In the genomic region with DNA sequence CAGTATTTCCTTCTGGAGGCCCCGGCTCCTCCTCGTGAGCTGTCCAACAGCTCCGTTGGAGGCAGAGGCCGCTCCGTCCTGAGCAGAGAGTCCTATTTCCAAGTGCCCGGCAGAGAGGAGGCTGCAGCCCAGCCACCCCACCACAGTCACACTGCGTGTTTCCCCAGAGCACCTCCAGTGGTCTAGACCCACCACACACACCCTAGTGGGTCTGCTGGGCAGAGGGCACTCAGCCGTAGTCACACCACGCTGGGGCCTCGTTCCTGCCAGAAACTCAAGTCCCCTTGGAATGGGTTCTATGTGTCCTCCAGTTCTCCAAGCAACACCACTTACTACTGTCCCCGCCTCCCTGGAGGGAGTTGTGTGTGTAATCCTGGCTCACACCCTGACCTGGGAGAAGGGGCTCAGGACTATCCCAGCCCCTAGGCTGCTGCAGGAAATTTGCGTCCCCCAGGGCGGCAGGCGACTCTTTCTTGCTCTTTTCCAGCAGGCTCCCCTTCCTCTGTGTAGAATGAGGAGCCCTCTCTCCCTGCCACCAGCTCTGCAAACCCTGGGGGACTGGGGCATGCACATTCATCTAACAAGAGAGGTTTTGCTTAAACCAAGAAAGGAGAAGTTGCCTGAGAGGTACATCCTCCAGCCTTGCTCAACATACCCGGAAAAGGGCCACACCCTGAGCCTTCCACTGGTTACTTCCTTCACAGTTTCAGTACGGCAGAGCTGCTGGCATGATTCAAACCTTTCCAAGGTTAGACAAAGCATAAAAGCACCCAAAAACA, we compare ENCODE assay signal across 8 cellular contexts.
DNase-seq lines count a peak whose midpoint lies in the region; ATAC-seq, FAIRE-seq and TF ChIP-seq lines count a peak whose summit lies in the region.

No MANE protein-coding gene starts in this region.

- no peak overlapping the region for H4K91ac ChIP-seq in mesenchymal stem cell (ENCODE audit: low read length)

- H3K23ac ChIP-seq in mesenchymal stem cell (ENCODE audit: low read length in 2 of 2), result no peak overlapping the region

- H3K4me3 ChIP-seq in K562 (no peak overlapping the region), mesenchymal stem cell (ENCODE audit: insufficient read depth in 1 of 2, low read depth in 1 of 2, low read length in 2 of 2) (no peak overlapping the region), SJCRH30 (no peak overlapping the region), ovary (no peak overlapping the region)

- TF ChIP-seq POLR2A in K562 (conservative IDR thresholded peaks at IDR 0.05) (no peak), ovary (IDR thresholded peaks at IDR 0.05) (no peak), H54 (IDR thresholded peaks at IDR 0.05; ENCODE audit: low read depth, low read length) (no peak)

- H3K9me1 ChIP-seq in K562 (ENCODE audit: control insufficient read depth, insufficient read depth, low read length), result no peaks in the 10 kb centered on the region

- no peak for TF ChIP-seq RAD21 in K562 (CRISPR knock-in tag; conservative IDR thresholded peaks at IDR 0.05 in 1 of 2, IDR thresholded peaks at IDR 0.05 in 1 of 2)

- H3K79me2 ChIP-seq in K562 (ENCODE audit: control insufficient read depth, insufficient read depth, low read length), result no peaks in the 10 kb centered on the region

- H3K27me3 ChIP-seq in K562 (ENCODE audit: control insufficient read depth in 2 of 2, insufficient read depth in 2 of 2, low read length in 2 of 2) (no peaks in the 10 kb centered on the region), mesenchymal stem cell (ENCODE audit: control insufficient read depth in 1 of 2, insufficient read depth in 1 of 2, low read length in 2 of 2) (no peaks in the 10 kb centered on the region), SJCRH30 (no peaks in the 10 kb centered on the region), ovary (no peaks in the 10 kb centered on the region)

- in situ Hi-C loops in K562 (cut with MboI), result no loop called here

- intact Hi-C loops in K562 (cut with micrococcal nuclease) (no loop called here), ovary (cut with DNase I) (no loop called here)

- H2AFZ ChIP-seq in K562 (ENCODE audit: low read depth, low read length) (peak overlapping the region; percentile 43), mesenchymal stem cell (ENCODE audit: low read depth, low read length) (no peak overlapping the region)

- no peak overlapping the region for H2AK5ac ChIP-seq in mesenchymal stem cell (ENCODE audit: low read length, severe bottlenecking)

- H3K4me2 ChIP-seq in K562 (ENCODE audit: insufficient read depth, low read length) (peak overlapping the region; percentile 55; the same call in 1 of the 2 replicates), mesenchymal stem cell (ENCODE audit: low read length, poor library complexity, severe bottlenecking) (no peak overlapping the region)

- H3K9me3 ChIP-seq in K562 (replicated peaks; ENCODE audit: control insufficient read depth, insufficient read depth, low read depth, low read length) (no peaks in the 10 kb centered on the region), mesenchymal stem cell (ENCODE audit: control insufficient read depth, low read length) (no peaks in the 10 kb centered on the region), SJCRH30 (replicated peaks) (no peaks in the 10 kb centered on the region), ovary (no peaks in the 10 kb centered on the region)

- no peak overlapping the region for H3K4ac ChIP-seq in mesenchymal stem cell (ENCODE audit: low read depth in 1 of 2, low read length in 2 of 2)

- ATAC-seq in K562, result peak; percentile 69

- no peak overlapping the region for H3K14ac ChIP-seq in mesenchymal stem cell (ENCODE audit: low read length in 2 of 2)

- H2BK12ac ChIP-seq in mesenchymal stem cell (ENCODE audit: low read length in 2 of 2), result no peak overlapping the region

- H2BK15ac ChIP-seq in mesenchymal stem cell (ENCODE audit: low read depth, poor library complexity, severe bottlenecking), result no peak overlapping the region

- no peak overlapping the region for H3K18ac ChIP-seq in mesenchymal stem cell (ENCODE audit: low read depth in 1 of 2, low read length in 2 of 2)

- H3K27ac ChIP-seq in K562 (ENCODE audit: extremely low read depth, low read depth, low read length) (peak overlapping the region; percentile 43; the same call in 1 of the 3 replicates), mesenchymal stem cell (ENCODE audit: low read length, poor library complexity, severe bottlenecking) (no peak overlapping the region), SJCRH30 (no peak overlapping the region), ovary (no peak overlapping the region)

- no peak overlapping the region for H2BK5ac ChIP-seq in mesenchymal stem cell (ENCODE audit: low read depth, low read length, poor library complexity, severe bottlenecking)

- H4K20me1 ChIP-seq in K562 (replicated peaks; ENCODE audit: control insufficient read depth, insufficient read depth, low read length), result no peaks in the 10 kb centered on the region

- POLR2A ChIA-PET in K562 (lab: Yijun Ruan, JAX), result interaction anchor here (0.9 to 1.1 kb wide), 2 partner anchors 15 to 29 kb away, joined by 3 to 4 read pairs; no protein-coding TSS in a partner anchor

- FAIRE-seq in K562 (lab: Jason Lieb, UNC) (no peak), H54 (lab: Jason Lieb, UNC) (no peak)

- DNase-seq in CD1c-positive myeloid dendritic cell (ENCODE audit: extremely low spot score), result peak; percentile 90
- DNase-seq in MV-4-11 (lab: John Stamatoyannopoulos, UW), result peak; percentile 98
- DNase-seq in K562 (ENCODE audit: extremely low read depth in 1 of 4, low spot score in 3 of 4), result peak in 1 of 4 experiments; percentile 15
- DNase-seq in mesenchymal stem cell, result no peak
- no peak for DNase-seq in A172 (ENCODE audit: low spot score)
- DNase-seq in SJCRH30, result no peak
- no peak for DNase-seq in ovary
- DNase-seq in H54 (ENCODE audit: insufficient read length, low spot score), result no peak

- TF ChIP-seq CTCF in K562 (IDR thresholded peaks at IDR 0.05 in 2 of 3, conservative IDR thresholded peaks at IDR 0.05 in 1 of 3; ENCODE audit: insufficient read depth in 2 of 3, low read depth in 1 of 3, low read length in 3 of 3), result no peak
- TF ChIP-seq CTCF in ovary (IDR thresholded peaks at IDR 0.05), result no peak

- whole genome bisulfite sequencing in K562 (ENCODE audit: insufficient coverage, low coverage, missing lambda C conversion rate), result 82% methylated on average over 8 of the region's 16 CpGs
- 81% methylated on average over 13 of the region's 16 CpGs for WGBS in mesenchymal stem cell
- WGBS in ovary, 3 donors, result 70 to 76% (median 72%) methylated on average over 16 of the region's 16 CpGs

- H2BK120ac ChIP-seq in mesenchymal stem cell (ENCODE audit: low read depth, low read length), result no peak overlapping the region

- no TSS peak for BruUV-seq in K562 (replicated peaks; lab: Mats Ljungman, UMichigan)

- H4K8ac ChIP-seq in mesenchymal stem cell (ENCODE audit: low read length), result no peak overlapping the region

- CTCF ChIA-PET in K562 (lab: Yijun Ruan, JAX; ENCODE audit: low intra/inter-chr PET ratio), result no interaction called here

- no peaks in the 10 kb centered on the region for H3K79me1 ChIP-seq in mesenchymal stem cell (replicated peaks; ENCODE audit: low read length, poor library complexity, severe bottlenecking)

- H3K4me1 ChIP-seq in K562 (replicated peaks in 1 of 2; ENCODE audit: control insufficient read depth in 2 of 2, insufficient read depth in 2 of 2, low read length in 2 of 2), result peaks cover 0 to 21% of the 10 kb centered on the region in 2 experiments; a peak in 3 of 5 replicates
- H3K4me1 ChIP-seq in mesenchymal stem cell (ENCODE audit: control insufficient read depth, insufficient read depth, low read depth, low read length), result no peaks in the 10 kb centered on the region
- H3K4me1 ChIP-seq in SJCRH30, result no peaks in the 10 kb centered on the region
- H3K4me1 ChIP-seq in ovary (ENCODE audit: insufficient read depth), result no peaks in the 10 kb centered on the region

- TF ChIP-seq EP300 in K562 (IDR thresholded peaks at IDR 0.05; ENCODE audit: low read length), result no peak
- TF ChIP-seq EP300 in ovary (IDR thresholded peaks at IDR 0.05), result no peak

- peak overlapping the region in 1 of 2 experiments; percentile 45; a peak in 2 of 4 replicates for H3K9ac ChIP-seq in K562 (ENCODE audit: insufficient read depth in 1 of 2, low read depth in 2 of 2, low read length in 2 of 2)
- H3K9ac ChIP-seq in mesenchymal stem cell (ENCODE audit: low read length), result peak overlapping the region; percentile 15

- no peaks in the 10 kb centered on the region for H3K36me3 ChIP-seq in K562 (ENCODE audit: control insufficient read depth, insufficient read depth, low read length)
- H3K36me3 ChIP-seq in mesenchymal stem cell (ENCODE audit: control insufficient read depth in 1 of 2, insufficient read depth in 2 of 2, low read depth in 1 of 2, low read length in 2 of 2), result no peaks in the 10 kb centered on the region
- no peaks in the 10 kb centered on the region for H3K36me3 ChIP-seq in SJCRH30
- H3K36me3 ChIP-seq in ovary, result no peaks in the 10 kb centered on the region

TF ChIP-seq in K562, 482 proteins besides CTCF, POLR2A, EP300 and RAD21:
- TF ChIP-seq ZNF124 (CRISPR knock-in tag; IDR thresholded peaks at IDR 0.05) (no peak), PYGO2 (tag; IDR thresholded peaks at IDR 0.05) (no peak), ILK (tag; IDR thresholded peaks at IDR 0.05; ENCODE audit: borderline replicate concordance, low read depth) (no peak), MTA1 (IDR thresholded peaks at IDR 0.05; ENCODE audit: borderline replicate concordance) (no peak), PHF8 (IDR thresholded peaks at IDR 0.05; ENCODE audit: borderline replicate concordance, low read length) (0 out of 2 replicates have a peak, but pooled peaks have one; percentile 8), EP400 (IDR thresholded peaks at IDR 0.05) (0 out of 2 replicates have a peak, but pooled peaks have one; percentile 17), RBM25 (IDR thresholded peaks at IDR 0.05; ENCODE audit: low read depth, low read length, severe bottlenecking) (no peak), SNIP1 (IDR thresholded peaks at IDR 0.05; ENCODE audit: low read depth) (no peak), ETV6 (IDR thresholded peaks at IDR 0.05; ENCODE audit: borderline replicate concordance in 1 of 2, low read depth in 2 of 2, low read length in 1 of 2) (peak in 1 of 2 experiments; percentile 3; a peak in 1 of 4 replicates), ETV6 (CRISPR knock-in tag; IDR thresholded peaks at IDR 0.05; ENCODE audit: borderline replicate concordance) (no peak), CEBPB (tag; IDR thresholded peaks at IDR 0.05) (peak; percentile 64), CREB1 (IDR thresholded peaks at IDR 0.05) (no peak), CREB1 (CRISPR knock-in tag; IDR thresholded peaks at IDR 0.05) (no peak)
- TF ChIP-seq, protein P1, sequence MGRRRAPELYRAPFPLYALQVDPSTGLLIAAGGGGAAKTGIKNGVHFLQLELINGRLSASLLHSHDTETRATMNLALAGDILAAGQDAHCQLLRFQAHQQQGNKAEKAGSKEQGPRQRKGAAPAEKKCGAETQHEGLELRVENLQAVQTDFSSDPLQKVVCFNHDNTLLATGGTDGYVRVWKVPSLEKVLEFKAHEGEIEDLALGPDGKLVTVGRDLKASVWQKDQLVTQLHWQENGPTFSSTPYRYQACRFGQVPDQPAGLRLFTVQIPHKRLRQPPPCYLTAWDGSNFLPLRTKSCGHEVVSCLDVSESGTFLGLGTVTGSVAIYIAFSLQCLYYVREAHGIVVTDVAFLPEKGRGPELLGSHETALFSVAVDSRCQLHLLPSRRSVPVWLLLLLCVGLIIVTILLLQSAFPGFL (CRISPR knock-in tag; IDR thresholded peaks at IDR 0.05), result no peak

Comparison
In these comparisons a context has a peak if more than half of its experiments do, and no peak if none do; other contexts are left out.
1. DNase-seq: peak in CD1c-positive myeloid dendritic cell (single experiment) and MV-4-11 (single experiment); none in mesenchymal stem cell (single experiment), A172 (single experiment), SJCRH30 (0 of 2), ovary (0 of 5) and H54 (single experiment).